ENCODE assay signal across 16 cellular contexts in genomic region chr1:52748119-52748518, GRCh38. TPM values are rescaled to one million over a fixed set of nuclear protein-coding genes. Genes with fewer than 3 reads are reported as not detected.
DNase-seq lines count a peak whose midpoint lies in the region; ATAC-seq, FAIRE-seq and TF ChIP-seq lines count a peak whose summit lies in the region.
"Had no signal": no experiment of that assay in that cellular context is flagged by ENCODE, and none has a peak within 500 bp of the region (broad histone marks: within the 10 kb centered on the region; RNA-seq: fewer than 3 reads in every experiment).

No MANE protein-coding gene starts in this region.

- no peak overlapping the region for H3K4me3 Mint-ChIP-seq in MCF 10A (ENCODE audit: unreplicated experiment)

- POLR2A ChIA-PET in MCF 10A (lab: Yijun Ruan, JAX), result interaction anchor here (0.6 to 1.4 kb wide), 3 partner anchors 10 to 226 kb away, joined by 3 to 6 read pairs (median 3); no protein-coding TSS in a partner anchor

- H2AFZ ChIP-seq in SU-DHL-6 (ENCODE audit: low read depth, low read length, severe bottlenecking), result no peak overlapping the region

- TF ChIP-seq CTCF in MCF 10A (IDR thresholded peaks at IDR 0.05; ENCODE audit: unreplicated experiment) (peak; percentile 26), breast epithelium (IDR thresholded peaks at IDR 0.05) (no peak), SU-DHL-6 (IDR thresholded peaks at IDR 0.05; ENCODE audit: insufficient read depth, low read length, poor library complexity, severe bottlenecking) (peak; percentile 28), transverse colon (IDR thresholded peaks at IDR 0.05) (peak in 4 of 5 experiments; percentile 13 to 41 (median 21))

- in situ Hi-C loops in transverse colon (cut with MboI; ENCODE audit: low pct_ligation_motif_present in 1 of 4, low pct_unique_long_range_greater_than_20kb in 1 of 4, low sequenced_read_pairs in 3 of 4), result no loop called here

- no peaks in the 10 kb centered on the region for H3K36me3 ChIP-seq in breast epithelium
- no peaks in the 10 kb centered on the region for H3K36me3 ChIP-seq in SU-DHL-6 (ENCODE audit: low read length)
- no peaks in the 10 kb centered on the region for H3K36me3 ChIP-seq in transverse colon
- H3K36me3 ChIP-seq: BE2C, lower lobe of right lung, right atrium auricular region, SJCRH30 had no signal

- peak; percentile 93 for FAIRE-seq in islet of Langerhans (lab: Jason Lieb, UNC)
- FAIRE-seq: H1 had no signal

- H3K27ac ChIP-seq in breast epithelium, result no peak overlapping the region
- H3K27ac ChIP-seq in SU-DHL-6 (ENCODE audit: low read depth, low read length), result no peak overlapping the region
- no peak overlapping the region for H3K27ac ChIP-seq in transverse colon
- H3K27ac ChIP-seq: lower lobe of right lung, right atrium auricular region, SJCRH30 had no signal

- H3F3A ChIP-seq in SU-DHL-6 (ENCODE audit: insufficient read depth), result no peaks in the 10 kb centered on the region

- H3K4me3 ChIP-seq in breast epithelium, result no peak overlapping the region
- no peak overlapping the region for H3K4me3 ChIP-seq in SU-DHL-6 (ENCODE audit: insufficient read depth, low read length, poor library complexity, severe bottlenecking)
- H3K4me3 ChIP-seq in transverse colon, result no peak overlapping the region
- H3K4me3 ChIP-seq: lower lobe of right lung, right atrium auricular region, SJCRH30 had no signal

- H3K27me3 ChIP-seq in breast epithelium, result no peaks in the 10 kb centered on the region
- no peaks in the 10 kb centered on the region for H3K27me3 ChIP-seq in SU-DHL-6 (ENCODE audit: low read length)
- H3K27me3 ChIP-seq in transverse colon, result no peaks in the 10 kb centered on the region
- H3K27me3 ChIP-seq: BE2C, right atrium auricular region, SJCRH30 had no signal

- H3K9me2 ChIP-seq in SU-DHL-6 (replicated peaks; ENCODE audit: insufficient read depth, low read length), result no peaks in the 10 kb centered on the region

- H4K20me1 ChIP-seq in SU-DHL-6 (ENCODE audit: low read depth, low read length), result no peaks in the 10 kb centered on the region

- H3K9me3 Mint-ChIP-seq in MCF 10A (ENCODE audit: unreplicated experiment), result no peaks in the 10 kb centered on the region

- H3K27me3 Mint-ChIP-seq in MCF 10A (ENCODE audit: insufficient read depth, unreplicated experiment), result no peaks in the 10 kb centered on the region

- TF ChIP-seq EP300 in transverse colon (IDR thresholded peaks at IDR 0.05; ENCODE audit: low read depth), result no peak

- H3K9me3 ChIP-seq in breast epithelium (no peaks in the 10 kb centered on the region), SU-DHL-6 (ENCODE audit: insufficient read depth, low read length) (no peaks in the 10 kb centered on the region), transverse colon (no peaks in the 10 kb centered on the region)
- H3K9me3 ChIP-seq: BE2C, lower lobe of right lung, right atrium auricular region, SJCRH30 had no signal

- H3K79me2 ChIP-seq in SU-DHL-6 (ENCODE audit: insufficient read depth, low read length), result no peaks in the 10 kb centered on the region

- H3K4me2 ChIP-seq in SU-DHL-6 (ENCODE audit: low read depth, low read length, poor library complexity, severe bottlenecking), result no peak overlapping the region

- peak; percentile 6 for DNase-seq in MCF 10A (ENCODE audit: unreplicated experiment)
- no peak for DNase-seq in breast epithelium (ENCODE audit: low spot score in 2 of 2)
- no peak for DNase-seq in transverse colon
- DNase-seq in NCI-H526 (lab: John Stamatoyannopoulos, UW), result no peak
- DNase-seq: BE2C, Kasumi-1, lower lobe of right lung, NCI-H446 treated with DMSO at 0.1 percent for 48 hours, SJCRH30, substantia nigra had no signal

- ATAC-seq in GM21360 (IDR thresholded peaks at IDR 0.05; ENCODE audit: unreplicated experiment) (no peak), GM18498 (IDR thresholded peaks at IDR 0.05; ENCODE audit: unreplicated experiment) (no peak)

- CTCF ChIA-PET in MCF 10A (lab: Yijun Ruan, JAX), result interaction anchor here (0.5 to 2.1 kb wide), 19 partner anchors 8 to 539 kb away, joined by 3 to 11 read pairs (median 3); no protein-coding TSS in a partner anchor

- H3K4me1 ChIP-seq in breast epithelium (no peaks in the 10 kb centered on the region), transverse colon (peaks cover 0 to 31% (median 18%) of the 10 kb centered on the region in 4 donors)
- H3K4me1 ChIP-seq: BE2C had no signal

- no TSS peak for BruUV-seq in MCF 10A (replicated peaks; lab: Mats Ljungman, UMichigan)

- intact Hi-C loops in MCF 10A (cut with micrococcal nuclease), result loop anchor here (1.0 kb wide), 1 partner anchor 47 kb away; no protein-coding TSS in a partner anchor
- intact Hi-C loops in breast epithelium (cut with DNase I; ENCODE audit: low total_unique reads), result no loop called here
- intact Hi-C loops in transverse colon (cut with DNase I; ENCODE audit: low total_unique reads), result no loop called here

- H3K27ac Mint-ChIP-seq in MCF 10A (ENCODE audit: low read depth, unreplicated experiment), result no peak overlapping the region

- H3K9ac ChIP-seq in SU-DHL-6 (ENCODE audit: low read length), result no peak overlapping the region

- H3K4me1 Mint-ChIP-seq in MCF 10A (ENCODE audit: insufficient read depth, unreplicated experiment), result peaks cover 17% of the 10 kb centered on the region

- peaks cover 7% of the 10 kb centered on the region for H3K36me3 Mint-ChIP-seq in MCF 10A (ENCODE audit: insufficient read depth, unreplicated experiment)

- TF ChIP-seq POLR2A in breast epithelium (IDR thresholded peaks at IDR 0.05) (no peak), transverse colon (IDR thresholded peaks at IDR 0.05) (no peak)

RNA-seq across cellular contexts. Expression of gene ZYG11B, which starts 21.9 kb away (rescaled TPM):
- total RNA-seq in MCF 10A (2022) (16.2 and 18.6 TPM in 2 replicates), breast epithelium (10 to 100 TPM; 38.7 to 47.6 (median 47.4) TPM), transverse colon (10 to 100 TPM; 16.9 to 75.9 (median 45.2) TPM)

RNA-seq across cellular contexts. Expression of gene COA7, which starts 50.0 kb away (rescaled TPM):
- total RNA-seq in MCF 10A (2022), result 28.0 and 38.9 TPM in 2 replicates
- 10 to 100 TPM in 1 of 3 donors, 1 to 10 TPM in 2; 7.4 to 12.8 (median 9.8) TPM for total RNA-seq in breast epithelium
- total RNA-seq in transverse colon, result 10 to 100 TPM in 2 of 4 donors, 1 to 10 TPM in 2; 2.2 to 12.7 (median 9.1) TPM

Comparison
In these comparisons a context has a peak if more than half of its experiments do, and no peak if none do; other contexts are left out.
1. CTCF ChIP-seq: peak in MCF 10A (single experiment), SU-DHL-6 (single experiment) and transverse colon (4 of 5); none in breast epithelium (0 of 3).